Comparison of ENCODE assay signal across 11 cellular contexts in the genomic region with DNA sequence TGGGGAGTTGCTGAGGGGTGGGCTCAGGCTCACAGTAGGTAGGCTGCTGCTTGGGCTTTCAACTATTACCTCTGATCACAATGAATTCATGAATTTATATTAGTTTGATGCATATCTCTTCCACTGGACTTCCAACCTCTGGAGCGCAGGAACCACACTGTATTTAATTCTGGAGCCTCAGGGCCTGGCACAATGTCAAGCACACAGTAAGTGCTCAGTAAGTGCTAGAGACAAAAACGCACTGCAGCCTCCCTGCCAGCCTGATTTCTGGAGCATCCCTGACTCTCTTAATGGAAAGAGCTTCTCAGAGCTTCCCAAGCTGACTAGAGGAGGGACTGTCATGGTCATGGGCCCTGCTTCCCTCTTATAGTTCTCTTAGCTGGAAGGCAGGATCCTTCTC. TPM values are rescaled to one million over a fixed set of nuclear protein-coding genes. Genes with fewer than 3 reads are reported as not detected.
DNase-seq lines count a peak whose midpoint lies in the region; ATAC-seq, FAIRE-seq and TF ChIP-seq lines count a peak whose summit lies in the region.
"Had no signal": no experiment of that assay in that cellular context is flagged by ENCODE, and none has a peak within 500 bp of the region (broad histone marks: within the 10 kb centered on the region; RNA-seq: fewer than 3 reads in every experiment).

No MANE protein-coding gene starts in this region.

- BruUV-seq in Caco-2 (replicated peaks; lab: Mats Ljungman, UMichigan) (no TSS peak), GM12878 (replicated peaks; lab: Mats Ljungman, UMichigan) (TSS peak; percentile 85)

- H3K4me1 Mint-ChIP-seq in Caco-2 (ENCODE audit: low read depth, unreplicated experiment) (peaks cover 46% of the 10 kb centered on the region), nephron progenitor cell (peaks cover 67% of the 10 kb centered on the region), glutamatergic neuron (ENCODE audit: low read depth, unreplicated experiment) (peaks cover 27% of the 10 kb centered on the region)

- POLR2A ChIA-PET in Caco-2 (lab: Charles Lee) (interaction anchor here (0.7 to 1.1 kb wide), 2 partner anchors 34 to 1745 kb away, joined by 3 to 5 read pairs; a partner anchor contains a TSS), GM12878 (lab: Charles Lee) (interaction anchor here (0.7 to 9.0 kb wide), 8 partner anchors 13 to 800 kb away, joined by 4 to 151 read pairs (median 32); a partner anchor contains a TSS)

- H2AFZ ChIP-seq in KMS-11 (ENCODE audit: low read depth) (no peak overlapping the region), GM12878 (ENCODE audit: control insufficient read depth, low read depth, low read length) (no peak overlapping the region)

- no peaks in the 10 kb centered on the region for H3K9me3 Mint-ChIP-seq in Caco-2 (ENCODE audit: unreplicated experiment)
- no peaks in the 10 kb centered on the region for H3K9me3 Mint-ChIP-seq in nephron progenitor cell
- peaks cover 15% of the 10 kb centered on the region for H3K9me3 Mint-ChIP-seq in glutamatergic neuron (ENCODE audit: unreplicated experiment)

- H3K36me3 Mint-ChIP-seq in Caco-2 (ENCODE audit: insufficient read depth, unreplicated experiment) (no peaks in the 10 kb centered on the region), nephron progenitor cell (ENCODE audit: low read depth) (no peaks in the 10 kb centered on the region), glutamatergic neuron (ENCODE audit: unreplicated experiment) (no peaks in the 10 kb centered on the region)

- TF ChIP-seq EP300 in GM12878 (IDR thresholded peaks at IDR 0.05; ENCODE audit: borderline replicate concordance in 1 of 2, control insufficient read depth in 1 of 2, low read depth in 2 of 2, low read length in 2 of 2) = no peak

- H3K27me3 ChIP-seq in Caco-2 (replicated peaks; ENCODE audit: control insufficient read depth, insufficient read depth, low read length) = no peaks in the 10 kb centered on the region
- H3K27me3 ChIP-seq in KMS-11 (ENCODE audit: insufficient read depth, low read depth) = no peaks in the 10 kb centered on the region
- no peaks in the 10 kb centered on the region; a peak in 2 of 4 replicates for H3K27me3 ChIP-seq in GM12878 (replicated peaks in 1 of 2; ENCODE audit: control insufficient read depth in 2 of 2, insufficient read depth in 2 of 2, low read length in 1 of 2)
- H3K27me3 ChIP-seq: heart right ventricle had no signal

- peak overlapping the region; percentile 28; the same call in 1 of the 2 replicates for H3K9ac ChIP-seq in KMS-11
- no peak overlapping the region for H3K9ac ChIP-seq in GM12878 (ENCODE audit: control insufficient read depth, insufficient read depth, low read length)

- 50% methylated on average over 2 of the region's 2 CpGs for WGBS in GM12878 (ENCODE audit: insufficient coverage, insufficient replicate concordance, low lambda C conversion rate, missing lambda C conversion rate)

- RAD21 ChIA-PET in GM12878 (lab: Charles Lee; ENCODE audit: unreplicated experiment) = interaction anchor here (0.7 to 9.4 kb wide), 15 partner anchors 8 to 304 kb away, joined by 3 to 527 read pairs (median 5); a partner anchor contains a TSS

- CTCF ChIA-PET in Caco-2 (lab: Charles Lee) (no interaction called here), GM12878 (lab: Yijun Ruan, JAX) (interaction anchor here (1.2 to 59.5 kb wide), 4 partner anchors 17 to 198 kb away, joined by 4 to 2333 read pairs (median 1176); a partner anchor contains a TSS)

- H3K4me3 Mint-ChIP-seq in Caco-2 (ENCODE audit: unreplicated experiment) (no peak overlapping the region), nephron progenitor cell (no peak overlapping the region), glutamatergic neuron (ENCODE audit: unreplicated experiment) (no peak overlapping the region)

- H3K4me3 ChIP-seq in Caco-2 (ENCODE audit: low read depth, low read length) (no peak overlapping the region), KMS-11 (IDR thresholded peaks at IDR 0.05; ENCODE audit: insufficient read depth, low read depth, low read length) (no peak overlapping the region), GM12878 (0 out of 2 replicates have a peak overlapping the region, but pooled peaks have one; percentile 14)

- H3K4me1 ChIP-seq in Caco-2 (peaks cover 49% of the 10 kb centered on the region), KMS-11 (ENCODE audit: low read depth, poor library complexity, severe bottlenecking) (peaks cover 74% of the 10 kb centered on the region), GM12878 (ENCODE audit: control insufficient read depth, insufficient read depth, low read length) (peaks cover 53% of the 10 kb centered on the region)

- H3K79me2 ChIP-seq in KMS-11 (ENCODE audit: insufficient read depth, low read depth) (no peaks in the 10 kb centered on the region), GM12878 (ENCODE audit: control insufficient read depth, insufficient read depth, low read length) (no peaks in the 10 kb centered on the region)

- intact Hi-C loops in Caco-2 (cut with micrococcal nuclease; ENCODE audit: unreplicated experiment) = no loop called here
- intact Hi-C loops in GM12878 (cut with micrococcal nuclease; ENCODE audit: unreplicated experiment) = loop anchor here (1.0 to 10.0 kb wide), 3 partner anchors 38 to 770 kb away; a partner anchor contains a TSS

- H3K27ac ChIP-seq in KMS-11 (peak overlapping the region; percentile 76), GM12878 (ENCODE audit: control insufficient read depth, insufficient read depth) (peak overlapping the region; percentile 59)

- TF ChIP-seq POLR2A in GM12878 (IDR thresholded peaks at IDR 0.05; ENCODE audit: low read depth, low read length) = no peak

- in situ Hi-C loops in GM12878 (cut with MboI) = no loop called here

- DNase-seq in Caco-2 = no peak
- no peak for DNase-seq in GM12878 (ENCODE audit: low read depth, low spot score)
- no peak for DNase-seq in nephron progenitor cell
- DNase-seq in islet precursor cell = no peak
- no peak for DNase-seq in dermis blood vessel endothelial cell
- no peak for DNase-seq in glutamatergic neuron
- DNase-seq: NCI-H1694 treated with DMSO at 0.1 percent for 48 hours had no signal

- SMC1A ChIA-PET in GM12878 (lab: Charles Lee; ENCODE audit: uncharacterized antibody, unreplicated experiment) = interaction anchor here (1.1 to 25.9 kb wide), 10 partner anchors 8 to 67 kb away, joined by 3 to 1445 read pairs (median 5); a partner anchor contains a TSS

- TF ChIP-seq CTCF in Caco-2 (IDR thresholded peaks at IDR 0.05; ENCODE audit: insufficient read depth in 1 of 2, low read depth in 1 of 2, low read length in 1 of 2, severe bottlenecking in 1 of 2, unreplicated experiment in 1 of 2) = no peak
- TF ChIP-seq CTCF in KMS-11 (conservative IDR thresholded peaks at IDR 0.05; ENCODE audit: low read depth, low read length) = no peak; the same call in 1 of the 2 replicates
- TF ChIP-seq CTCF in GM12878 (IDR thresholded peaks at IDR 0.05 in 2 of 3, conservative IDR thresholded peaks at IDR 0.05 in 1 of 3; ENCODE audit: control insufficient read depth in 2 of 3, extremely low read depth in 1 of 3, insufficient read depth in 1 of 3, low read depth in 3 of 3, low read length in 3 of 3) = no peak
- no peak for TF ChIP-seq CTCF in nephron progenitor cell (IDR thresholded peaks at IDR 0.05)
- no peak for TF ChIP-seq CTCF in glutamatergic neuron (IDR thresholded peaks at IDR 0.05; ENCODE audit: partially characterized antibody, unreplicated experiment)

- no peaks in the 10 kb centered on the region for H4K20me1 ChIP-seq in KMS-11 (ENCODE audit: insufficient read depth)
- no peaks in the 10 kb centered on the region; the same call in 1 of the 2 replicates for H4K20me1 ChIP-seq in GM12878 (ENCODE audit: control insufficient read depth, insufficient read depth)

- FAIRE-seq in GM12878 (lab: Jason Lieb, UNC) = no peak
- FAIRE-seq: H54 had no signal

- no peak for ATAC-seq in GM12878
- ATAC-seq in GM19328 (IDR thresholded peaks at IDR 0.05; ENCODE audit: unreplicated experiment) = no peak

- TF ChIP-seq RAD21 in GM12878 (IDR thresholded peaks at IDR 0.05; ENCODE audit: insufficient read depth, low read depth, low read length) = no peak

- H3K9me3 ChIP-seq in Caco-2 (no peaks in the 10 kb centered on the region), GM12878 (replicated peaks; ENCODE audit: control insufficient read depth, insufficient read depth, low read length) (no peaks in the 10 kb centered on the region)
- H3K9me3 ChIP-seq: heart right ventricle had no signal

- H3K36me3 ChIP-seq in Caco-2 (ENCODE audit: control insufficient read depth, insufficient read depth, low read length) (no peaks in the 10 kb centered on the region), KMS-11 (ENCODE audit: insufficient read depth) (no peaks in the 10 kb centered on the region), GM12878 (ENCODE audit: control insufficient read depth in 2 of 2, insufficient read depth in 2 of 2, low read length in 1 of 2) (no peaks in the 10 kb centered on the region)
- H3K36me3 ChIP-seq: heart right ventricle had no signal

- H3K27me3 Mint-ChIP-seq in Caco-2 (ENCODE audit: insufficient read depth, unreplicated experiment) = no peaks in the 10 kb centered on the region
- H3K27me3 Mint-ChIP-seq in nephron progenitor cell (ENCODE audit: low read depth, poor library complexity) = peaks cover 3% of the 10 kb centered on the region
- peaks cover 18% of the 10 kb centered on the region for H3K27me3 Mint-ChIP-seq in glutamatergic neuron (ENCODE audit: unreplicated experiment)

- H3K4me2 ChIP-seq in KMS-11 (peak overlapping the region; percentile 99), GM12878 (ENCODE audit: control insufficient read depth, insufficient read depth) (peak overlapping the region; percentile 61)

- peak overlapping the region; percentile 33 for H3K27ac Mint-ChIP-seq in Caco-2 (ENCODE audit: unreplicated experiment)
- H3K27ac Mint-ChIP-seq in nephron progenitor cell = peak overlapping the region; percentile 21
- H3K27ac Mint-ChIP-seq in glutamatergic neuron (ENCODE audit: unreplicated experiment) = no peak overlapping the region

RNA-seq across cellular contexts. Expression of a gene that starts 33.8 kb away (rescaled TPM):
- total RNA-seq in Caco-2 (2022) = 25.7 and 27.0 TPM in 2 replicates
- 16.3 and 17.6 TPM in 2 replicates for total RNA-seq in GM12878 (2013; cell fraction: nucleolus; rRNA removed)
- total RNA-seq in GM12878 (2014; rRNA removed) = 1.6 and 2.0 TPM in 2 replicates
- 0.83 and 1.2 TPM in 2 replicates for total RNA-seq in GM12878 (2014; rRNA removed; fragmentation: Illumina TruSeq; extraction: Trizol)
- 3.0 TPM in 2 replicates for total RNA-seq in GM12878 (2021)
- polyA plus RNA-seq in GM12878 (2011; ENCODE audit: low read depth) = 0.26 TPM
- 1.4 and 2.0 TPM in 2 replicates for polyA plus RNA-seq in GM12878 (2011; rRNA removed)
- polyA plus RNA-seq in GM12878 (2011; cell fraction: cytosol; rRNA removed) = 1.7 and 2.1 TPM in 2 replicates
- polyA plus RNA-seq in GM12878 (2011; cell fraction: nucleus; rRNA removed) = 3.5 and 3.8 TPM in 2 replicates
- 0.47 and 0.66 TPM in 2 replicates for polyA plus RNA-seq in GM12878 (2012)
- 0.81 and 1.2 TPM in 2 replicates for polyA plus RNA-seq in GM12878 (2014; fragmentation: Illumina TruSeq; extraction: Trizol)
- under 1 TPM; 0.27 to 0.31 TPM for polyA plus RNA-seq in GM12878 (2014; fragmentation: Nextera tagmentation; extraction: Ambion mirVana)
- 1.1 and 1.4 TPM in 2 replicates for polyA plus RNA-seq in GM12878 (2014; rRNA removed)
- 1 to 10 TPM in 1 of 2 experiments, under 1 TPM in 1; 0.87 to 1.3 TPM for polyA plus RNA-seq in GM12878 (2016; fragmentation: Nextera tagmentation; extraction: Ambion mirVana)
- polyA minus RNA-seq in GM12878 (2011; rRNA and poly(A)+ RNA removed) = 2.3 and 3.9 TPM in 2 replicates
- 2.6 and 2.9 TPM in 2 replicates for polyA minus RNA-seq in GM12878 (2011; cell fraction: cytosol; rRNA and poly(A)+ RNA removed)
- 2.5 and 3.7 TPM in 2 replicates for polyA minus RNA-seq in GM12878 (2011; cell fraction: nucleus; rRNA and poly(A)+ RNA removed)
- 4.6 and 5.0 TPM in 2 replicates for total RNA-seq in dermis blood vessel endothelial cell
- total RNA-seq in glutamatergic neuron (ENCODE audit: unreplicated experiment) = 8.0 TPM

RNA-seq across cellular contexts. Expression of a gene that starts 60.0 kb away (rescaled TPM):
- total RNA-seq in Caco-2 (2022) (0.60 and 0.91 TPM in 2 replicates), GM12878 (2014; rRNA removed) (1.1 and 1.2 TPM in 2 replicates), GM12878 (2014; rRNA removed; fragmentation: Illumina TruSeq; extraction: Trizol) (0.76 and 1.2 TPM in 2 replicates), GM12878 (2021) (2.3 and 2.4 TPM in 2 replicates), dermis blood vessel endothelial cell (1.7 and 1.9 TPM in 2 replicates), glutamatergic neuron (ENCODE audit: unreplicated experiment) (80.1 TPM)
- 3.7 and 4.3 TPM in 2 replicates for total RNA-seq in GM12878 (2013; cell fraction: nucleolus; rRNA removed)
- 0.09 TPM for polyA plus RNA-seq in GM12878 (2011; ENCODE audit: low read depth)
- polyA plus RNA-seq in GM12878 (2011; rRNA removed) (0.76 and 1.6 TPM in 2 replicates), GM12878 (2014; fragmentation: Illumina TruSeq; extraction: Trizol) (0.10 and 0.76 TPM in 2 replicates), GM12878 (2014; fragmentation: Nextera tagmentation; extraction: Ambion mirVana) (under 1 TPM; 0.06 to 0.18 TPM), GM12878 (2014; rRNA removed) (1.7 and 2.1 TPM in 2 replicates), GM12878 (2016; fragmentation: Nextera tagmentation; extraction: Ambion mirVana) (under 1 TPM; 0.42 to 0.47 TPM)
- 1.8 and 2.1 TPM in 2 replicates for polyA plus RNA-seq in GM12878 (2011; cell fraction: cytosol; rRNA removed)
- 2.2 and 2.3 TPM in 2 replicates for polyA plus RNA-seq in GM12878 (2011; cell fraction: nucleus; rRNA removed)
- polyA plus RNA-seq in GM12878 (2012) = 0.32 and 0.55 TPM in 2 replicates
- polyA minus RNA-seq in GM12878 (2011; rRNA and poly(A)+ RNA removed) = 1.1 and 2.4 TPM in 2 replicates
- polyA minus RNA-seq in GM12878 (2011; cell fraction: cytosol; rRNA and poly(A)+ RNA removed) = 0.83 and 1.6 TPM in 2 replicates
- polyA minus RNA-seq in GM12878 (2011; cell fraction: nucleus; rRNA and poly(A)+ RNA removed) = 0.60 and 1.3 TPM in 2 replicates

Comparison
In these comparisons a context has a peak if more than half of its experiments do, and no peak if none do; other contexts are left out.
1. RNA of a gene that starts 60.0 kb away (total RNA-seq): 80.1 TPM in glutamatergic neuron (single experiment); 1.7 to 1.9 TPM in dermis blood vessel endothelial cell, 0.76 to 4.3 TPM in GM12878 and 0.60 to 0.91 TPM in Caco-2; every median in the first group is over 10 times any median in the second.